Comparison of ENCODE assay signal across 8 cellular contexts in genomic region chr3:184154909-184155643, GRCh38. TPM values are rescaled to one million over a fixed set of nuclear protein-coding genes. Genes with fewer than 3 reads are reported as not detected.
DNase-seq lines count a peak whose midpoint lies in the region; ATAC-seq and TF ChIP-seq lines count a peak whose summit lies in the region.

Gene DVL3 (plus strand): TSS chr3:184155377. CDS start chr3:184155636, 259 bp downstream.

- peak within 1 kb of the TSS; percentile 78 for H3K27ac ChIP-seq in neutrophil

- DNase-seq in DMS79 treated with DMSO at 0.1 percent for 48 hours (lab: John Stamatoyannopoulos, UW) (peak; percentile 63), HT1080 (ENCODE audit: low read depth) (peak; percentile 57), RKO (ENCODE audit: low spot score) (peak; percentile 69), glutamatergic neuron (peak; percentile 70), amniotic stem cell (lab: John Stamatoyannopoulos, UW) (no peak)

- no peak for TF ChIP-seq CTCF in glutamatergic neuron (IDR thresholded peaks at IDR 0.05; ENCODE audit: partially characterized antibody, unreplicated experiment)
- no peak for TF ChIP-seq CTCF in neutrophil (IDR thresholded peaks at IDR 0.05)

- peak; percentile 81 for ATAC-seq in GM21381 (IDR thresholded peaks at IDR 0.05; ENCODE audit: unreplicated experiment)

- no peaks in the 10 kb centered on the region for H3K36me3 ChIP-seq in neutrophil

- H3K36me3 Mint-ChIP-seq in activated naive CD8-positive, alpha-beta T cell: no peaks in the 10 kb centered on the region
- H3K36me3 Mint-ChIP-seq in glutamatergic neuron (ENCODE audit: unreplicated experiment): no peaks in the 10 kb centered on the region

- H3K4me1 Mint-ChIP-seq in activated naive CD8-positive, alpha-beta T cell (ENCODE audit: low read depth): peaks cover 19% of the 10 kb centered on the region
- peaks cover 19% of the 10 kb centered on the region for H3K4me1 Mint-ChIP-seq in glutamatergic neuron (ENCODE audit: low read depth, unreplicated experiment)

- peak within 1 kb of the TSS; percentile 85 to 91 for H3K4me3 ChIP-seq in neutrophil (ENCODE audit: low read depth in 1 of 2, low read length in 1 of 2)

- no peaks in the 10 kb centered on the region for H3K9me3 Mint-ChIP-seq in activated naive CD8-positive, alpha-beta T cell (ENCODE audit: low read depth)
- peaks cover 17% of the 10 kb centered on the region for H3K9me3 Mint-ChIP-seq in glutamatergic neuron (ENCODE audit: unreplicated experiment)

- peaks cover 32% of the 10 kb centered on the region in 2 experiments for H3K4me1 ChIP-seq in neutrophil (ENCODE audit: control insufficient read depth in 1 of 2, insufficient read depth in 1 of 2, low read depth in 1 of 2, low read length in 1 of 2)

- no peaks in the 10 kb centered on the region for H3K9me3 ChIP-seq in neutrophil

- no peaks in the 10 kb centered on the region for H3K27me3 Mint-ChIP-seq in activated naive CD8-positive, alpha-beta T cell
- H3K27me3 Mint-ChIP-seq in glutamatergic neuron (ENCODE audit: unreplicated experiment): peaks cover 7% of the 10 kb centered on the region

- H3K4me3 Mint-ChIP-seq in activated naive CD8-positive, alpha-beta T cell: peak within 1 kb of the TSS; percentile 94
- peak within 1 kb of the TSS; percentile 100 for H3K4me3 Mint-ChIP-seq in glutamatergic neuron (ENCODE audit: unreplicated experiment)

- H3K27ac Mint-ChIP-seq in activated naive CD8-positive, alpha-beta T cell: peak within 1 kb of the TSS; percentile 58
- peak within 1 kb of the TSS; percentile 99 for H3K27ac Mint-ChIP-seq in glutamatergic neuron (ENCODE audit: unreplicated experiment)

- H3K27me3 ChIP-seq in neutrophil: no peaks in the 10 kb centered on the region

RNA-seq across cellular contexts. Expression of gene DVL3, which starts in this region (rescaled TPM):
- total RNA-seq in HT1080 (2014; rRNA removed; shearing (Covaris generic)): 38.6 and 46.8 TPM in 2 replicates
- 35.6 and 40.9 TPM in 2 replicates for polyA plus RNA-seq in HT1080 (2015; cell fraction: cytosol; rRNA removed)
- polyA plus RNA-seq in HT1080 (2015; cell fraction: nucleus; rRNA removed): 121 TPM in 2 replicates
- 213 TPM for total RNA-seq in glutamatergic neuron (ENCODE audit: unreplicated experiment)
